ENCODE assay signal across 20 cellular contexts in the genomic region with DNA sequence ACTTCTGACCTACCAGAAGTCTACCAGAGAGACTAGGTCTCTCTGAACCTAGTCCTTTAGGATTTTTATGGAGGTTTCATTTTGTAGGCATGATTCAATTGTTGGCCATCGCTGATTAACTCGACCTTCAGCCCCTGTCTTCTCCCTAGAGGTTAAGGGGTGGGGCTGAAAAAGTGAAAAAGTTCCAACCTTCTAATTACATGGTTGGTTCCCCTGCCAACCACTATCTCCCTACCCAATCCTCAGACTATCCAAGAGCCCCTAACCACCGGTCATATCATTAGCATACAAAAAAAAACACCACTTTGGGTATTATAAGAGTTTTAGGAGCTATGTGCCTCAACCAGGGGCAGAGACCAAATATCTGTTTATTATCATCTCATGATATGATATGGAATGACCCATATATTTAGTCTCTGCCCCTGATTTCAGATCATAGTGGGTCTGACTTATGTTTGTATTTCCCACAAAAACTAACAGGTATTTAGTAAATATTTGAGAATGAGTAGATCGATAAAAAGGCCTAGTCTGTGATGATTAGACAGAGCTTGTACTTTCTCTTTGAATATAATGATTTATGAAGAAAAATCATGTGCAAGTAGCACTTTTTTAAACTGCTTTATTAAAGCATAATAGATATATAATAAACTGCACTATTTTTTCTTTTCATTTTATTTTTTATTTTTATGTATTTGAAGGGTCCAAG.
"Had no signal": no experiment of that assay in that cellular context is flagged by ENCODE, and none has a peak within 500 bp of the region (broad histone marks: within the 10 kb centered on the region; RNA-seq: fewer than 3 reads in every experiment).

No MANE protein-coding gene starts in this region.

- H3K9me3 ChIP-seq: mucosa of descending colon, neutrophil, sigmoid colon, stomach, thoracic aorta, transverse colon had no signal

- H3K4me3 ChIP-seq: dorsolateral prefrontal cortex, heart left ventricle, mucosa of descending colon, sigmoid colon, skin epidermis, stomach, thoracic aorta, transverse colon had no signal

- H3K27me3 ChIP-seq: dorsolateral prefrontal cortex, heart left ventricle, neutrophil, sigmoid colon, stomach, transverse colon had no signal

- DNase-seq: cortex of kidney; dorsolateral prefrontal cortex; effector CD8-positive, alpha-beta T cell; heart left ventricle; hippocampal formation; left colon; mammary epithelial cell; mucosa of descending colon; naive thymus-derived CD8-positive, alpha-beta T cell; sigmoid colon; stimulated activated CD4-positive, alpha-beta T cell treated with anti-CD3 and anti-CD28 coated beads, Interleukin-4, amount 100 ng/mL, for 1 hour; stimulated activated CD8-positive, alpha-beta memory T cell treated with anti-CD3 and anti-CD28 coated beads, Interleukin-4, amount 100 ng/mL, for 48 hours; stomach; substantia nigra; transverse colon had no signal

- FAIRE-seq: frontal cortex had no signal

- ATAC-seq: heart left ventricle; left colon; mucosa of descending colon; naive thymus-derived CD8-positive, alpha-beta T cell; stimulated activated effector memory CD8-positive, alpha-beta T cell treated with anti-CD3 and anti-CD28 coated beads, Interleukin-12 subunit alpha, Interleukin-12 subunit beta, amount 100 ng/mL, for 72 hours had no signal

- H3K4me1 ChIP-seq: sigmoid colon, stomach, transverse colon had no signal

- H3K27ac ChIP-seq: dorsolateral prefrontal cortex, heart left ventricle, neutrophil, sigmoid colon, skin epidermis, stomach, thoracic aorta, transverse colon had no signal
